In the genomic region with DNA sequence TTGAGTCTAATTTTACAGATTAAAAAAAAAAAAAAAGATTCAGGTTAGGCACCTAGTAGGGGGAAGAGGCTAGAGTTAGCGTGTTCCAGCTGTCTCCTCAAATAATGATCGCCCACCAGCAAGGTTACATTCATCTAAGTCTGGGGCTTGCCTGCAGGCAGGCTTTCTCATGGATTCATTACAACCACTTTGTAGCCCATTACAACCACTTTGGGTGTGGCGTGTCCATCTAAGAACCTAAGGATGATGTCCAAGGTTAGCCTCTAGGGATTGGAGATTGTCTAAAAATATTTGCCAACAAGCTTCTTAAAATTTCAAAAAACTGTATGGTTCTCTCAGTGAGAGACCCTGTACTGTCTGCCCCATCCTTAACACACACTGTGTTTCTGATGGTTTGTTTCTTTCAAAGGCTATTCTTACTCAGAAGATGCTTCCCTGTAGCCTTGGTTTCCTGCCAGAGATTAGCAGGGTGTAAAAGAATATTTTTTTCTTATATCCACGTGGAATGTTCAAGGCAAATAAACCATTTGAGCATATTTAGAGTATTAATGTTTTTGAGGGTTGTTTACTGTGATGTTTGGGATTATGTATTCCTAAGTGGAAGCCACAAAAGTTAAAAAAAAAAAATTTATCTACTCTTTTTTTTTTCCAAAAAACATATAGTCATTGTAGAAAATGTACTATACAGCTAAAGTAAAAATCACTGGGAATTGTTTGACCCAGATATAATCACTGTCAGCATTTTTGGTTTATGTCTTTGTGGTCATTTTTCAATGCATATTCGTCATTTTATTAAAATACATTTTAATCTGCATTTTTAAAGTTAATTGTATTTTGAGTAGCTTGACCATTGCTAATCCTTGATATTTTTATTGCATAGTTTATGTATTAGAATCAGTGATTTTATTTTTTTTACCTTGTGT, we compare ENCODE assay signal across 8 cellular contexts. TPM values are rescaled to one million over a fixed set of nuclear protein-coding genes. Genes with fewer than 3 reads are reported as not detected.
A peak's percentile ranks its signal among the peaks of the same experiment; 100 is the strongest.
DNase-seq lines count a peak whose midpoint lies in the region; ATAC-seq and TF ChIP-seq lines count a peak whose summit lies in the region.

No MANE protein-coding gene starts in this region.

- peaks cover 15% of the 10 kb centered on the region for H3K36me3 Mint-ChIP-seq in CD4-positive, CD25-positive, alpha-beta regulatory T cell
- peaks cover 13% of the 10 kb centered on the region for H3K36me3 Mint-ChIP-seq in central memory CD8-positive, alpha-beta T cell (ENCODE audit: insufficient read depth)

- H3K9me3 ChIP-seq in CD4-positive, CD25-positive, alpha-beta regulatory T cell (ENCODE audit: control insufficient read depth in 2 of 2, low read length in 2 of 2) = no peaks in the 10 kb centered on the region

- H3K4me3 ChIP-seq in CD4-positive, CD25-positive, alpha-beta regulatory T cell (ENCODE audit: low read depth, low read length) = peak overlapping the region; percentile 86

- TF ChIP-seq CTCF in GM10266 (IDR thresholded peaks at IDR 0.05; ENCODE audit: control insufficient read depth, insufficient read depth, low read depth, missing control alignments) = no peak

- H3K27me3 ChIP-seq in CD4-positive, CD25-positive, alpha-beta regulatory T cell (ENCODE audit: control insufficient read depth, insufficient read depth, low read length) = no peaks in the 10 kb centered on the region

- DNase-seq in CD4-positive, CD25-positive, alpha-beta regulatory T cell = no peak
- DNase-seq in M059J (ENCODE audit: low read depth) = peak; percentile 32
- DNase-seq in central memory CD8-positive, alpha-beta T cell (ENCODE audit: low spot score in 2 of 2) = no peak
- DNase-seq in myocyte (ENCODE audit: low read depth) = peak; percentile 38
- no peak for DNase-seq in GM10266 (ENCODE audit: extremely low spot score)
- DNase-seq in NK-92 (lab: John Stamatoyannopoulos, UW; ENCODE audit: unreplicated experiment) = no peak
- DNase-seq in activated CD4-positive, alpha-beta T cell treated with anti-CD3 and anti-CD28 coated beads for 1 hour = no peak

- H3K9me3 Mint-ChIP-seq in CD4-positive, CD25-positive, alpha-beta regulatory T cell = no peaks in the 10 kb centered on the region
- H3K9me3 Mint-ChIP-seq in central memory CD8-positive, alpha-beta T cell = no peaks in the 10 kb centered on the region

- H3K4me1 ChIP-seq in CD4-positive, CD25-positive, alpha-beta regulatory T cell (ENCODE audit: control insufficient read depth, insufficient read depth, low read length, poor library complexity, severe bottlenecking) = peaks cover 36% of the 10 kb centered on the region

- H3K27ac ChIP-seq in CD4-positive, CD25-positive, alpha-beta regulatory T cell (ENCODE audit: insufficient read depth, low read length, poor library complexity, severe bottlenecking) = peak overlapping the region; percentile 83

- no peaks in the 10 kb centered on the region for H3K27me3 Mint-ChIP-seq in CD4-positive, CD25-positive, alpha-beta regulatory T cell
- H3K27me3 Mint-ChIP-seq in central memory CD8-positive, alpha-beta T cell = no peaks in the 10 kb centered on the region

- peak overlapping the region; percentile 89 to 93 (median 92) for H3K4me3 Mint-ChIP-seq in CD4-positive, CD25-positive, alpha-beta regulatory T cell
- H3K4me3 Mint-ChIP-seq in central memory CD8-positive, alpha-beta T cell = peak overlapping the region; percentile 85

- no peak for ATAC-seq in CD4-positive, CD25-positive, alpha-beta regulatory T cell (ENCODE audit: low read depth in 2 of 2)
- no peak for ATAC-seq in central memory CD8-positive, alpha-beta T cell (replicated peaks; ENCODE audit: extremely low read depth, poor library complexity, severe bottlenecking)
- ATAC-seq in HG03280 (IDR thresholded peaks at IDR 0.05; ENCODE audit: unreplicated experiment) = no peak

- H3K4me1 Mint-ChIP-seq in CD4-positive, CD25-positive, alpha-beta regulatory T cell = peaks cover 22 to 57% (median 36%) of the 10 kb centered on the region in 4 donors
- peaks cover 46% of the 10 kb centered on the region for H3K4me1 Mint-ChIP-seq in central memory CD8-positive, alpha-beta T cell

- H3K36me3 ChIP-seq in CD4-positive, CD25-positive, alpha-beta regulatory T cell (ENCODE audit: control insufficient read depth, insufficient read depth, low read length) = peaks cover 13% of the 10 kb centered on the region

- H3K27ac Mint-ChIP-seq in CD4-positive, CD25-positive, alpha-beta regulatory T cell = peak overlapping the region; percentile 7 to 90 (median 87)
- peak overlapping the region; percentile 80 for H3K27ac Mint-ChIP-seq in central memory CD8-positive, alpha-beta T cell (ENCODE audit: low read depth)

RNA-seq across cellular contexts. Expression of a gene that starts 1.7 kb away (rescaled TPM):
- 314 TPM for total RNA-seq in CD4-positive, CD25-positive, alpha-beta regulatory T cell
- 10 to 100 TPM; 23.6 to 36.8 (median 30.9) TPM for polyA plus RNA-seq in CD4-positive, CD25-positive, alpha-beta regulatory T cell
- 93.0 and 257 TPM in 2 replicates for total RNA-seq in M059J (2014; rRNA removed; shearing (Covaris generic))
- 521 and 604 TPM in 2 replicates for total RNA-seq in myocyte
- 481 TPM for polyA plus RNA-seq in myocyte (2012)

Comparison
In these comparisons a context has a peak if more than half of its experiments do, and no peak if none do; other contexts are left out.
1. DNase-seq: peak in M059J (single experiment) and myocyte (single experiment); none in CD4-positive, CD25-positive, alpha-beta regulatory T cell (0 of 3), central memory CD8-positive, alpha-beta T cell (0 of 2), GM10266 (single experiment), NK-92 (single experiment) and activated CD4-positive, alpha-beta T cell treated with anti-CD3 and anti-CD28 coated beads for 1 hour (single experiment).